22 cellular contexts compared by ENCODE assay signal in the genomic region with DNA sequence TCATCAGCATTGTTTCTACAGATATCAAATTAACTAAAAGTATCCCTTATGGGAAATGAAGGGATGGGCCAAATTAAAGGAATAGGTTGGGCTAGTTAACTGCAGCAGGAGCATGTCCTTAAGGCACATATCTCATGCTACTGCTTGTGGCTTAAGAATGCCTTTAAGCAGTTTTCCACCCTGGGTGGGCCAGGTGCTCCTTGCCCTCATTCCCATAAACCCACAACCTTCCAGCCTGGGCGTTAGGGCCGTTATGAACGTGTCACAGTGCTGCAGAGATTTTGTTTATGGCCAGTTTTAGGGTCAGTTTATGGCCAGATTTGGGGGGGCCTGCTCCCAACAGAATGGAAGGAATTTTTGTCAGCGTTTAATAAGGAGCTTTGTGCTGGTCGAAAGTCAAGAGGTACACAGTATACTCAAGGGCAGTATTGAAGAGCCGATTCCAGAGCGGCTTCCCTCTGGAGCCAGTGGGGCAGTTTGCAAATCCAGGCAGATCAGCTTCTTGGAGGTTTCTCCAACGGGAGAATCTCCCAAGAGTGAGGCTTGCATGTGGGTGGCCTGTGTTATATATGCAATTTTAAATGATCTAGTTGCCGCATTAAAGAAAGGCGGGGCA. TPM values are rescaled to one million over a fixed set of nuclear protein-coding genes. Genes with fewer than 3 reads are reported as not detected.
DNase-seq lines count a peak whose midpoint lies in the region; ATAC-seq and TF ChIP-seq lines count a peak whose summit lies in the region.
"Had no signal": no experiment of that assay in that cellular context is flagged by ENCODE, and none has a peak within 500 bp of the region (broad histone marks: within the 10 kb centered on the region; RNA-seq: fewer than 3 reads in every experiment).

No MANE protein-coding gene starts in this region.

- H3K9ac ChIP-seq in Loucy (ENCODE audit: low read depth, low read length, poor library complexity, severe bottlenecking) = no peak overlapping the region

- peaks cover 58% of the 10 kb centered on the region for H3K4me1 Mint-ChIP-seq in Caco-2 (ENCODE audit: low read depth, unreplicated experiment)
- peaks cover 51% of the 10 kb centered on the region for H3K4me1 Mint-ChIP-seq in activated T-helper 17 cell treated with anti-CD3 and anti-CD28 coated beads, Interleukin-2, amount 50 U/mL, for 72 hours
- H3K4me1 Mint-ChIP-seq in naive thymus-derived CD4-positive, alpha-beta T cell = peaks cover 23 to 49% (median 38%) of the 10 kb centered on the region in 7 donors

- peak overlapping the region; percentile 64 for H3K27ac Mint-ChIP-seq in Caco-2 (ENCODE audit: unreplicated experiment)
- H3K27ac Mint-ChIP-seq in activated T-helper 17 cell treated with anti-CD3 and anti-CD28 coated beads, Interleukin-2, amount 50 U/mL, for 72 hours = peak overlapping the region; percentile 52
- peak overlapping the region in 1 of 9 donors; percentile 58 for H3K27ac Mint-ChIP-seq in naive thymus-derived CD4-positive, alpha-beta T cell
- H3K27ac Mint-ChIP-seq: CD8-positive, alpha-beta T cell had no signal

- POLR2A ChIA-PET in Caco-2 (lab: Charles Lee) = interaction anchor here (0.6 kb wide), 1 partner anchor 79 kb away, joined by 4 read pairs; no protein-coding TSS in a partner anchor
- POLR2A ChIA-PET in naive thymus-derived CD4-positive, alpha-beta T cell (lab: Charles Lee) = no interaction called here

- DNase-seq in Caco-2 = peak in 1 of 2 experiments; percentile 21
- DNase-seq in left lobe of liver (ENCODE audit: low spot score) = peak; percentile 8
- DNase-seq in Peyer's patch = no peak
- DNase-seq in naive thymus-derived CD4-positive, alpha-beta T cell = no peak
- DNase-seq: AML-193; Calu3; CD8-positive, alpha-beta T cell; DMS153; GF-D8; H7; KBM-7; NCI-H1092; NCI-H1436 treated with DMSO at 0.1 percent for 48 hours; NCI-H1930; NCI-H345; NCI-H524 treated with DMSO at 0.1 percent for 48 hours; NCI-H82; Right ventricle myocardium superior had no signal

- no peaks in the 10 kb centered on the region for H3K9me3 ChIP-seq in Caco-2
- H3K9me3 ChIP-seq in Loucy (ENCODE audit: insufficient read depth, low read depth, low read length) = no peaks in the 10 kb centered on the region
- no peaks in the 10 kb centered on the region for H3K9me3 ChIP-seq in Peyer's patch
- no peaks in the 10 kb centered on the region for H3K9me3 ChIP-seq in naive thymus-derived CD4-positive, alpha-beta T cell (ENCODE audit: control insufficient read depth in 2 of 3, low read length in 3 of 3)

- H3F3A ChIP-seq in Loucy (ENCODE audit: low read depth) = no peaks in the 10 kb centered on the region

- ATAC-seq in activated T-helper 17 cell treated with anti-CD3 and anti-CD28 coated beads, Interleukin-2, amount 50 U/mL, for 72 hours (replicated peaks) = no peak
- ATAC-seq in left lobe of liver = no peak
- no peak for ATAC-seq in naive thymus-derived CD4-positive, alpha-beta T cell
- no peak for ATAC-seq in HG02588 (IDR thresholded peaks at IDR 0.05; ENCODE audit: unreplicated experiment)
- ATAC-seq in GM21786 (IDR thresholded peaks at IDR 0.05; ENCODE audit: unreplicated experiment) = no peak
- ATAC-seq: CD8-positive, alpha-beta T cell had no signal

- no peak overlapping the region for H2AFZ ChIP-seq in Loucy (ENCODE audit: low read length)

- H3K4me2 ChIP-seq in Loucy (ENCODE audit: low read depth, low read length, poor library complexity, severe bottlenecking) = peak overlapping the region; percentile 93

- intact Hi-C loops in Caco-2 (cut with micrococcal nuclease; ENCODE audit: unreplicated experiment) = no loop called here
- intact Hi-C loops in naive thymus-derived CD4-positive, alpha-beta T cell (cut with micrococcal nuclease) = no loop called here

- peaks cover 83% of the 10 kb centered on the region for H3K36me3 Mint-ChIP-seq in Caco-2 (ENCODE audit: insufficient read depth, unreplicated experiment)
- H3K36me3 Mint-ChIP-seq in activated T-helper 17 cell treated with anti-CD3 and anti-CD28 coated beads, Interleukin-2, amount 50 U/mL, for 72 hours (ENCODE audit: low read depth) = peaks cover 100% of the 10 kb centered on the region
- peaks cover 3 to 24% (median 8%) of the 10 kb centered on the region in 5 donors for H3K36me3 Mint-ChIP-seq in naive thymus-derived CD4-positive, alpha-beta T cell

- peaks cover 99% of the 10 kb centered on the region for H3K79me2 ChIP-seq in Loucy (ENCODE audit: insufficient read depth, low read length)

- no peak for TF ChIP-seq POLR2A in Peyer's patch (IDR thresholded peaks at IDR 0.05)

- no peaks in the 10 kb centered on the region for H3K27me3 ChIP-seq in Caco-2 (replicated peaks; ENCODE audit: control insufficient read depth, insufficient read depth, low read length)
- H3K27me3 ChIP-seq in Loucy (ENCODE audit: insufficient read depth, low read length, poor library complexity, severe bottlenecking) = no peaks in the 10 kb centered on the region
- no peaks in the 10 kb centered on the region for H3K27me3 ChIP-seq in Peyer's patch
- no peaks in the 10 kb centered on the region for H3K27me3 ChIP-seq in naive thymus-derived CD4-positive, alpha-beta T cell (ENCODE audit: control insufficient read depth in 2 of 2, insufficient read depth in 2 of 2, low read length in 2 of 2)

- no peak overlapping the region for H3K27ac ChIP-seq in Peyer's patch
- no peak overlapping the region for H3K27ac ChIP-seq in naive thymus-derived CD4-positive, alpha-beta T cell (ENCODE audit: low read depth, low read length)

- no peaks in the 10 kb centered on the region for H3K9me3 Mint-ChIP-seq in Caco-2 (ENCODE audit: unreplicated experiment)
- peaks cover 4% of the 10 kb centered on the region for H3K9me3 Mint-ChIP-seq in activated T-helper 17 cell treated with anti-CD3 and anti-CD28 coated beads, Interleukin-2, amount 50 U/mL, for 72 hours
- H3K9me3 Mint-ChIP-seq in naive thymus-derived CD4-positive, alpha-beta T cell = no peaks in the 10 kb centered on the region
- H3K9me3 Mint-ChIP-seq: CD8-positive, alpha-beta T cell had no signal

- BruUV-seq in Caco-2 (replicated peaks; lab: Mats Ljungman, UMichigan) = no TSS peak

- H3K4me1 ChIP-seq in Caco-2 (peaks cover 43% of the 10 kb centered on the region), Loucy (ENCODE audit: insufficient read depth, low read length, poor library complexity, severe bottlenecking) (peaks cover 43% of the 10 kb centered on the region), Peyer's patch (peaks cover 0 to 22% (median 0%) of the 10 kb centered on the region in 4 donors)
- H3K4me1 ChIP-seq in naive thymus-derived CD4-positive, alpha-beta T cell (ENCODE audit: control insufficient read depth in 2 of 2, insufficient read depth in 2 of 2, low read length in 2 of 2) = no peaks in the 10 kb centered on the region

- CTCF ChIA-PET in Caco-2 (lab: Charles Lee) = no interaction called here
- CTCF ChIA-PET in naive thymus-derived CD4-positive, alpha-beta T cell (lab: Charles Lee) = no interaction called here

- peaks cover 89% of the 10 kb centered on the region for H4K20me1 ChIP-seq in Loucy (ENCODE audit: insufficient read depth, low read length, poor library complexity, severe bottlenecking)

- H3K9me2 ChIP-seq in Loucy (replicated peaks; ENCODE audit: low read depth, low read length) = no peaks in the 10 kb centered on the region

- H3K27me3 Mint-ChIP-seq in Caco-2 (ENCODE audit: insufficient read depth, unreplicated experiment) = no peaks in the 10 kb centered on the region
- H3K27me3 Mint-ChIP-seq in activated T-helper 17 cell treated with anti-CD3 and anti-CD28 coated beads, Interleukin-2, amount 50 U/mL, for 72 hours = no peaks in the 10 kb centered on the region
- H3K27me3 Mint-ChIP-seq in naive thymus-derived CD4-positive, alpha-beta T cell = no peaks in the 10 kb centered on the region

- H3K4me3 Mint-ChIP-seq in Caco-2 (ENCODE audit: unreplicated experiment) = no peak overlapping the region
- no peak overlapping the region for H3K4me3 Mint-ChIP-seq in activated T-helper 17 cell treated with anti-CD3 and anti-CD28 coated beads, Interleukin-2, amount 50 U/mL, for 72 hours
- no peak overlapping the region for H3K4me3 Mint-ChIP-seq in naive thymus-derived CD4-positive, alpha-beta T cell
- H3K4me3 Mint-ChIP-seq: CD8-positive, alpha-beta T cell had no signal

- H3K4me3 ChIP-seq in Caco-2 (ENCODE audit: low read depth, low read length) = no peak overlapping the region
- H3K4me3 ChIP-seq in Loucy (ENCODE audit: low read length, poor library complexity, severe bottlenecking) = no peak overlapping the region
- H3K4me3 ChIP-seq in Peyer's patch = no peak overlapping the region
- H3K4me3 ChIP-seq in naive thymus-derived CD4-positive, alpha-beta T cell (ENCODE audit: low read length) = no peak overlapping the region

- TF ChIP-seq CTCF in Caco-2 (IDR thresholded peaks at IDR 0.05; ENCODE audit: insufficient read depth in 1 of 2, low read depth in 1 of 2, low read length in 1 of 2, severe bottlenecking in 1 of 2, unreplicated experiment in 1 of 2) (no peak), Loucy (conservative IDR thresholded peaks at IDR 0.05; ENCODE audit: low read length) (no peak), Peyer's patch (IDR thresholded peaks at IDR 0.05) (no peak)

- H3K36me3 ChIP-seq in Caco-2 (ENCODE audit: control insufficient read depth, insufficient read depth, low read length) (peaks cover 1% of the 10 kb centered on the region; the same call in 1 of the 2 replicates), Loucy (ENCODE audit: insufficient read depth, low read length) (peaks cover 54% of the 10 kb centered on the region), Peyer's patch (peaks cover 0 to 4% (median 0%) of the 10 kb centered on the region in 3 donors)
- H3K36me3 ChIP-seq in naive thymus-derived CD4-positive, alpha-beta T cell (ENCODE audit: control insufficient read depth in 2 of 3, insufficient read depth in 3 of 3, low read length in 3 of 3) = no peaks in the 10 kb centered on the region

RNA-seq across cellular contexts. Expression of a gene that starts 7.7 kb away (rescaled TPM):
- total RNA-seq in Caco-2 (2022) = 218 and 234 TPM in 2 replicates
- total RNA-seq in activated T-helper 17 cell treated with anti-CD3 and anti-CD28 coated beads, Interleukin-2, amount 50 U/mL, for 72 hours = 100 to 1,000 TPM; 349 TPM
- total RNA-seq in left lobe of liver = 4.3 TPM
- 100 to 1,000 TPM in 1 of 4 donors, 10 to 100 TPM in 3; 79.0 to 130 (median 87.9) TPM for total RNA-seq in Peyer's patch
- total RNA-seq in naive thymus-derived CD4-positive, alpha-beta T cell = 100 to 1,000 TPM in 1 of 5 experiments, 10 to 100 TPM in 4; 43.8 to 219 (median 50.0) TPM
- polyA plus RNA-seq in naive thymus-derived CD4-positive, alpha-beta T cell = 10 to 100 TPM; 23.8 to 33.5 TPM
